In the genomic region with DNA sequence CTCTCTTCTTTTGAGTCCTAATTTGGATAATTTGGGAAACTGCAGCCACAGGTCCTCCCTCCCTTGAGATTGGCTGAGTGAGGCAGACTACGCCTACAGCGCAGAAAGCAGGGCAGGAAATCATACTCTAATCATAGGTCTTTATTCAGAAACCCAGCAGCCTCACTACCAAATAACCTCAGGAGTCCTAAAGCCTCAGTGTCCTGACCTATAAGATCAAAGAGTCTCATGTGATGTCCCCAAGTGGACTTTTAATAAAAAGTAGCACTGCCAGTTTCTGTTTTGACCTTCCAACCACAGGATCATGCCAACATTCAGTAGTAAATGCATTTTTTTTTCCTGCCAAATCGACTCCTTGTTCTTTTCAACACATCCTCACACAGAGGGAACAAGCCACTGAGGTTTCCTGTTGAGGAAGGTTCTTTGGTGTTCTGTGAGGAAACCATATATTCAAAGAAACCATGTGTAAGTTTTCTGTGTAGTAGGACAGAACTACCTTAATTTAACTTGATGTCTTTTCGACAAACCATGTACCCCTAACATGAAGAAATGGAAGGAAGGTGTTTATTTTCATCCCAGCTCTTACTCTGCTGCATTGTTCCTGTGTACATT, we compare ENCODE assay signal across 9 cellular contexts.
DNase-seq lines count a peak whose midpoint lies in the region; ATAC-seq, FAIRE-seq and TF ChIP-seq lines count a peak whose summit lies in the region.
"Had no signal": no experiment of that assay in that cellular context is flagged by ENCODE, and none has a peak within 500 bp of the region (broad histone marks: within the 10 kb centered on the region; RNA-seq: fewer than 3 reads in every experiment).

No MANE protein-coding gene starts in this region.

- intact Hi-C loops in GM12878 (cut with micrococcal nuclease; ENCODE audit: unreplicated experiment), result no loop called here

- 34% methylated on average over 4 of the region's 4 CpGs for WGBS in GM12878 (ENCODE audit: insufficient coverage, insufficient replicate concordance, low lambda C conversion rate, missing lambda C conversion rate)

- TF ChIP-seq POLR2A in GM12878 (IDR thresholded peaks at IDR 0.05; ENCODE audit: low read depth, low read length), result no peak

- no peaks in the 10 kb centered on the region for H3K27me3 Mint-ChIP-seq in naive B cell
- H3K27me3 Mint-ChIP-seq: brain had no signal

- CTCF ChIA-PET in GM12878 (lab: Yijun Ruan, JAX), result interaction anchor here (1.0 to 3.7 kb wide), 4 partner anchors 12 to 73 kb away, joined by 4 to 14 read pairs (median 6); no protein-coding TSS in a partner anchor

- RAD21 ChIA-PET in GM12878 (lab: Charles Lee; ENCODE audit: unreplicated experiment), result interaction anchor here (0.6 to 3.4 kb wide), 6 partner anchors 18 to 162 kb away, joined by 3 to 15 read pairs (median 5); no protein-coding TSS in a partner anchor

- H3K4me1 Mint-ChIP-seq in naive B cell, result peaks cover 58 to 79% (median 64%) of the 10 kb centered on the region in 3 donors
- H3K4me1 Mint-ChIP-seq: brain had no signal

- TF ChIP-seq CTCF in GM12878 (IDR thresholded peaks at IDR 0.05 in 2 of 3, conservative IDR thresholded peaks at IDR 0.05 in 1 of 3; ENCODE audit: control insufficient read depth in 2 of 3, extremely low read depth in 1 of 3, insufficient read depth in 1 of 3, low read depth in 3 of 3, low read length in 3 of 3), result no peak

- no peak overlapping the region for H3K4me3 ChIP-seq in BLaER1
- H3K4me3 ChIP-seq in Karpas-422 (ENCODE audit: low read length), result no peak overlapping the region
- no peak overlapping the region for H3K4me3 ChIP-seq in GM12878

- TF ChIP-seq EP300 in GM12878 (IDR thresholded peaks at IDR 0.05; ENCODE audit: borderline replicate concordance in 1 of 2, control insufficient read depth in 1 of 2, low read depth in 2 of 2, low read length in 2 of 2), result no peak

- no peaks in the 10 kb centered on the region for H3K27me3 ChIP-seq in BLaER1
- no peaks in the 10 kb centered on the region for H3K27me3 ChIP-seq in Karpas-422 (ENCODE audit: low read length)
- H3K27me3 ChIP-seq in GM12878 (replicated peaks in 1 of 2; ENCODE audit: control insufficient read depth in 2 of 2, insufficient read depth in 2 of 2, low read length in 1 of 2), result no peaks in the 10 kb centered on the region

- FAIRE-seq in GM12878 (lab: Jason Lieb, UNC), result no peak

- H3K4me2 ChIP-seq in BLaER1 (peak overlapping the region; percentile 70), Karpas-422 (ENCODE audit: low read depth, low read length, poor library complexity, severe bottlenecking) (no peak overlapping the region), GM12878 (ENCODE audit: control insufficient read depth, insufficient read depth) (peak overlapping the region; percentile 21; the same call in 1 of the 2 replicates)

- H3K27ac ChIP-seq in BLaER1, result peak overlapping the region; percentile 32; the same call in 1 of the 2 replicates
- H3K27ac ChIP-seq in Karpas-422 (ENCODE audit: low read length), result no peak overlapping the region
- H3K27ac ChIP-seq in GM12878 (ENCODE audit: control insufficient read depth, insufficient read depth), result peak overlapping the region; percentile 70

- DNase-seq in Karpas-422, result no peak
- no peak for DNase-seq in GM12878 (ENCODE audit: low read depth, low spot score)
- DNase-seq in naive B cell, result no peak
- no peak for DNase-seq in DMS53 (lab: John Stamatoyannopoulos, UW)
- DNase-seq in NK-92 (lab: John Stamatoyannopoulos, UW; ENCODE audit: unreplicated experiment), result no peak

- SMC1A ChIA-PET in GM12878 (lab: Charles Lee; ENCODE audit: uncharacterized antibody, unreplicated experiment), result interaction anchor here (0.9 to 6.7 kb wide), 11 partner anchors 9 to 176 kb away, joined by 3 to 83 read pairs (median 5); no protein-coding TSS in a partner anchor

- H4K20me1 ChIP-seq in BLaER1, result no peaks in the 10 kb centered on the region
- no peaks in the 10 kb centered on the region for H4K20me1 ChIP-seq in Karpas-422 (ENCODE audit: insufficient read depth, low read depth, low read length)
- no peaks in the 10 kb centered on the region for H4K20me1 ChIP-seq in GM12878 (ENCODE audit: control insufficient read depth, insufficient read depth)

- no TSS peak for BruUV-seq in GM12878 (replicated peaks; lab: Mats Ljungman, UMichigan)

- H3K9ac ChIP-seq in BLaER1 (0 out of 2 replicates have a peak overlapping the region, but pooled peaks have one; percentile 7), Karpas-422 (ENCODE audit: low read length) (no peak overlapping the region), GM12878 (ENCODE audit: control insufficient read depth, insufficient read depth, low read length) (peak overlapping the region; percentile 47)

- peaks cover 58% of the 10 kb centered on the region for H3K4me1 ChIP-seq in BLaER1
- H3K4me1 ChIP-seq in Karpas-422 (ENCODE audit: low read length), result peaks cover 19% of the 10 kb centered on the region
- peaks cover 53% of the 10 kb centered on the region for H3K4me1 ChIP-seq in GM12878 (ENCODE audit: control insufficient read depth, insufficient read depth, low read length)

- H3K36me3 ChIP-seq in BLaER1, result no peaks in the 10 kb centered on the region
- no peaks in the 10 kb centered on the region for H3K36me3 ChIP-seq in Karpas-422 (ENCODE audit: insufficient read depth, low read length)
- no peaks in the 10 kb centered on the region for H3K36me3 ChIP-seq in GM12878 (ENCODE audit: control insufficient read depth in 2 of 2, insufficient read depth in 2 of 2, low read length in 1 of 2)

- H3K9me2 ChIP-seq in Karpas-422 (replicated peaks; ENCODE audit: insufficient read depth, low read length), result no peaks in the 10 kb centered on the region

- ATAC-seq in GM12878 (no peak), naive B cell (ENCODE audit: low read depth in 2 of 2) (no peak), GM21737 (IDR thresholded peaks at IDR 0.05; ENCODE audit: unreplicated experiment) (no peak), HG03175 (IDR thresholded peaks at IDR 0.05; ENCODE audit: unreplicated experiment) (no peak)

- H3K9me3 ChIP-seq in BLaER1 (peaks cover 4% of the 10 kb centered on the region; the same call in 1 of the 2 replicates), Karpas-422 (ENCODE audit: low read length) (no peaks in the 10 kb centered on the region), GM12878 (replicated peaks; ENCODE audit: control insufficient read depth, insufficient read depth, low read length) (no peaks in the 10 kb centered on the region)

- in situ Hi-C loops in GM12878 (cut with MboI), result no loop called here

- POLR2A ChIA-PET in GM12878 (lab: Charles Lee), result interaction anchor here (0.9 to 1.6 kb wide), 7 partner anchors 18 to 164 kb away, joined by 3 to 7 read pairs (median 4); partner anchors contain the start of gene ARF6

- H2AFZ ChIP-seq in Karpas-422 (ENCODE audit: low read length) (peak overlapping the region; percentile 1; the same call in 1 of the 2 replicates), GM12878 (ENCODE audit: control insufficient read depth, low read depth, low read length) (peak overlapping the region; percentile 58)

- H3K79me2 ChIP-seq in Karpas-422 (ENCODE audit: low read length) (no peaks in the 10 kb centered on the region), GM12878 (ENCODE audit: control insufficient read depth, insufficient read depth, low read length) (no peaks in the 10 kb centered on the region; the same call in 1 of the 2 replicates)

- peaks cover 0 to 4% (median 0%) of the 10 kb centered on the region in 7 donors for H3K9me3 Mint-ChIP-seq in naive B cell

- H3K36me3 Mint-ChIP-seq in naive B cell, result peaks cover 10 to 15% of the 10 kb centered on the region in 2 donors
- H3K36me3 Mint-ChIP-seq: brain had no signal

- TF ChIP-seq RAD21 in GM12878 (IDR thresholded peaks at IDR 0.05; ENCODE audit: insufficient read depth, low read depth, low read length), result no peak

- peak overlapping the region; percentile 89 to 98 (median 95) for H3K27ac Mint-ChIP-seq in naive B cell
- H3K27ac Mint-ChIP-seq: brain had no signal

- H3K4me3 Mint-ChIP-seq in naive B cell, result peak overlapping the region in 7 of 8 donors; percentile 9 to 88 (median 68)
- H3K4me3 Mint-ChIP-seq: brain had no signal

TF ChIP-seq in GM12878, 131 proteins besides CTCF, POLR2A, EP300 and RAD21 (continues in another document):
- TF ChIP-seq NFXL1 (IDR thresholded peaks at IDR 0.05; ENCODE audit: borderline replicate concordance) (no peak), PRDM15 (CRISPR knock-in tag; IDR thresholded peaks at IDR 0.05) (no peak), NR2F1 (conservative IDR thresholded peaks at IDR 0.05) (0 out of 2 replicates have a peak, but pooled peaks have one; percentile 18)
